In the genomic region with DNA sequence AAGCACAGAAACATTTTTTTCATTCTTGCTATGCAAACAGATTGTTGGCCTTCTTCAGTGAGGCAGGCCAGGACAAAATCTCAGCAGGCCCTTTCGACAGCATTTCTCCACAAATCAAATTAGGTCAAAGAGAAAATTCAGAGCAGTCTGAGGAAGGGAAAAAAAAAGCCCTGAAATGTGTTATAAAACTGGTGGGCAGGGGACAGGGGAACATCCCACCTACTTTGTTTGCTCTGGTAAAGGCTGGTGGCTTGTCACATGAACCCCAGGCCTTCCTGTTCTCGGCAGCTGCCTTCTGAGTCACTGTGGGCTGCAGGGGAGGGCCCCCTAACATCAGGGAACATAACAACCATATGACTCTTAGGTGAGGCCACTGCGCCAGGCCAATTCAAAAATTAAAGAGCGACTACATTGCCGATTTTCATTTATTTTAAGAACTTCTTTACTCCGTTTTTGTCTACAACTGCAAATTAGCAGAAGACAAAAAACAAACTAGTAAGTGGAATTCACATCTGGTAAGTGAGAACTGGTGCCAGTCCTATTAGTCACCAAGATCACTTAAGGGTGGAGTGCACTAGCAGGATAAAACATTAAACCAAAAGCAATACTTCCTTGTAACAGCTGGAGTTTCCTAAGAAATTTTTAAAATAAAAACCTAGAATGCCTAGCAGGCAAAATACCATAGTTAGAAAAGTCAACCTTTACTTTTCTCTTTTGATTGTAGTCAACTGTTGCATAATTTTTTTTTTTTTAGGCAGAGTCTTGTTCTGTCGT, we compare ENCODE assay signal across 7 cellular contexts. TPM values are rescaled to one million over a fixed set of nuclear protein-coding genes. Genes with fewer than 3 reads are reported as not detected.
DNase-seq lines count a peak whose midpoint lies in the region; ATAC-seq and TF ChIP-seq lines count a peak whose summit lies in the region.

No MANE protein-coding gene starts in this region.

- DNase-seq in SIG-M5 (lab: John Stamatoyannopoulos, UW) = peak; percentile 46
- peak; percentile 85 for DNase-seq in activated naive CD4-positive, alpha-beta T cell treated with Interleukin-2 at 50 U/mL for 16 hours
- peak; percentile 60 for DNase-seq in pons (ENCODE audit: low spot score)
- DNase-seq in tibial artery = peak; percentile 88 to 93

- WGBS in gastroesophageal sphincter (ENCODE audit: low coverage in 1 of 2), 2 donors = 10 to 34% methylated on average over 6 to 7 of the region's 7 CpGs

- H3K36me3 ChIP-seq in gastroesophageal sphincter (no peaks in the 10 kb centered on the region), tibial artery (no peaks in the 10 kb centered on the region)

- H3K27me3 ChIP-seq in gastroesophageal sphincter (no peaks in the 10 kb centered on the region), tibial artery (no peaks in the 10 kb centered on the region)

- intact Hi-C loops in tibial artery (cut with DNase I; ENCODE audit: low total_unique reads) = no loop called here

- no peak for TF ChIP-seq POLR2A in gastroesophageal sphincter (IDR thresholded peaks at IDR 0.05)

- H3K27ac ChIP-seq in gastroesophageal sphincter = peak overlapping the region; percentile 54 to 90 (median 86)
- H3K27ac ChIP-seq in tibial artery = peak overlapping the region; percentile 88 to 94

- H3K4me1 ChIP-seq in gastroesophageal sphincter (peaks cover 4 to 36% (median 20%) of the 10 kb centered on the region in 3 donors), tibial artery (peaks cover 0 to 24% (median 18%) of the 10 kb centered on the region in 4 donors)

- TF ChIP-seq EP300 in gastroesophageal sphincter (IDR thresholded peaks at IDR 0.05) = no peak

- ATAC-seq in GM18907 (IDR thresholded peaks at IDR 0.05; ENCODE audit: unreplicated experiment) (peak; percentile 99), HG03064 (IDR thresholded peaks at IDR 0.05; ENCODE audit: low read depth, unreplicated experiment) (peak; percentile 95), gastroesophageal sphincter (peak; percentile 96)

- H3K4me3 ChIP-seq in gastroesophageal sphincter (no peak overlapping the region), tibial artery (no peak overlapping the region)

- H3K9me3 ChIP-seq in gastroesophageal sphincter (no peaks in the 10 kb centered on the region), tibial artery (no peaks in the 10 kb centered on the region)

- TF ChIP-seq CTCF in gastroesophageal sphincter (IDR thresholded peaks at IDR 0.05) (no peak), tibial artery (IDR thresholded peaks at IDR 0.05) (no peak)

RNA-seq across cellular contexts. Expression of a gene that starts 46.2 kb away (rescaled TPM):
- 100 to 1,000 TPM in 1 of 4 donors, 10 to 100 TPM in 3; 72.9 to 117 (median 81.9) TPM for total RNA-seq in gastroesophageal sphincter

RNA-seq across cellular contexts. Expression of a gene that starts 57.0 kb away (rescaled TPM):
- total RNA-seq in gastroesophageal sphincter = 100 to 1,000 TPM in 2 of 4 donors, 10 to 100 TPM in 2; 39.5 to 123 (median 80.7) TPM
